ENCODE assay signal across 15 cellular contexts in the genomic region with DNA sequence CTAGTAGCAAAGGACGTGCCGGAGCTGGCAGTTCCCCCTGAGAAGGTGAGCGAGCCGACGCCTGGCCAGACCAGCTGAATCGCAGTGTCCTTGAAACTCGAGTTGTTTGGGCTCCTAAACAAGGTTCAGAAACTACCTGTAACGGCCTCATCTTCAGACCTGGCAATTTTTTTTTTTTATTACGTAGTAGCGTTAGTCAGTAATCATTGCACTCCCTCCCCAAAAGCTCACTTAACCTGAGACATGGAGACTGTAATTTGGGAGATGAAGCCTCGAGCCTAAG. TPM values are rescaled to one million over a fixed set of nuclear protein-coding genes. Genes with fewer than 3 reads are reported as not detected.
A peak's percentile ranks its signal among the peaks of the same experiment; 100 is the strongest.
DNase-seq lines count a peak whose midpoint lies in the region; ATAC-seq and TF ChIP-seq lines count a peak whose summit lies in the region.
"Had no signal": no experiment of that assay in that cellular context is flagged by ENCODE, and none has a peak within 500 bp of the region (broad histone marks: within the 10 kb centered on the region; RNA-seq: fewer than 3 reads in every experiment).

No MANE protein-coding gene starts in this region.

- H3K27me3 ChIP-seq in PC-9 (ENCODE audit: insufficient read depth, low read depth): peaks cover 7% of the 10 kb centered on the region; the same call in 1 of the 2 replicates
- H3K27me3 ChIP-seq: BLaER1 had no signal

- H3K4me2 ChIP-seq in PC-9: no peak overlapping the region
- H3K4me2 ChIP-seq: BLaER1 had no signal

- no peaks in the 10 kb centered on the region for H3K9me2 ChIP-seq in PC-9 (ENCODE audit: insufficient read depth)

- H3K4me1 ChIP-seq in PC-9 (replicated peaks; ENCODE audit: insufficient read depth): no peaks in the 10 kb centered on the region
- H3K4me1 ChIP-seq: BLaER1 had no signal

- H3K4me3 ChIP-seq in iPS-11a (ENCODE audit: low read depth, low read length): peak overlapping the region; percentile 9
- H3K4me3 ChIP-seq in PC-9: no peak overlapping the region
- H3K4me3 ChIP-seq: BLaER1 had no signal

- H3K4me1 Mint-ChIP-seq in activated CD8-positive, alpha-beta T cell treated with anti-CD3 and anti-CD28 coated beads, Interleukin-2, amount 10 ng/mL, durations not matched to agents 7 days and 5 days (ENCODE audit: low read depth): peaks cover 14% of the 10 kb centered on the region
- peaks cover 11% of the 10 kb centered on the region for H3K4me1 Mint-ChIP-seq in activated CD8-positive, alpha-beta T cell treated with anti-CD3 and anti-CD28 coated beads for 36 hours (ENCODE audit: low read depth)
- peaks cover 33% of the 10 kb centered on the region for H3K4me1 Mint-ChIP-seq in stimulated activated naive CD8-positive, alpha-beta T cell treated with anti-CD3 and anti-CD28 coated beads, Interleukin-15, amount 100 ng/mL, for 72 hours

- H2AFZ ChIP-seq in PC-9: no peak overlapping the region

- no peaks in the 10 kb centered on the region for H3K9me3 Mint-ChIP-seq in activated CD8-positive, alpha-beta T cell treated with anti-CD3 and anti-CD28 coated beads, Interleukin-2, amount 10 ng/mL, durations not matched to agents 7 days and 5 days (ENCODE audit: insufficient read depth)
- peaks cover 2% of the 10 kb centered on the region for H3K9me3 Mint-ChIP-seq in activated CD8-positive, alpha-beta T cell treated with anti-CD3 and anti-CD28 coated beads for 36 hours
- no peaks in the 10 kb centered on the region for H3K9me3 Mint-ChIP-seq in stimulated activated naive CD8-positive, alpha-beta T cell treated with anti-CD3 and anti-CD28 coated beads, Interleukin-15, amount 100 ng/mL, for 72 hours

- H3K79me2 ChIP-seq in PC-9 (ENCODE audit: low read depth): no peaks in the 10 kb centered on the region

- no peak for TF ChIP-seq CTCF in activated CD8-positive, alpha-beta T cell treated with anti-CD3 and anti-CD28 coated beads for 36 hours (IDR thresholded peaks at IDR 0.05)
- TF ChIP-seq CTCF in PC-9 (conservative IDR thresholded peaks at IDR 0.05): no peak

- no peaks in the 10 kb centered on the region for H3K36me3 ChIP-seq in PC-9 (ENCODE audit: low read depth)
- H3K36me3 ChIP-seq: BLaER1 had no signal

- intact Hi-C loops in activated CD8-positive, alpha-beta T cell treated with anti-CD3 and anti-CD28 coated beads for 36 hours (cut with micrococcal nuclease): no loop called here
- intact Hi-C loops in PC-9 (cut with micrococcal nuclease; ENCODE audit: unreplicated experiment): no loop called here

- POLR2A ChIA-PET in activated CD8-positive, alpha-beta T cell treated with anti-CD3 and anti-CD28 coated beads, Interleukin-2, amount 10 ng/mL, durations not matched to agents 7 days and 5 days (lab: Charles Lee): no interaction called here
- POLR2A ChIA-PET in activated CD8-positive, alpha-beta T cell treated with anti-CD3 and anti-CD28 coated beads for 36 hours (lab: Charles Lee): no interaction called here
- POLR2A ChIA-PET in PC-9 (lab: Charles Lee; ENCODE audit: unreplicated experiment): no interaction called here

- DNase-seq in activated CD8-positive, alpha-beta T cell treated with anti-CD3 and anti-CD28 coated beads, Interleukin-2, amount 10 ng/mL, durations not matched to agents 7 days and 5 days: no peak
- DNase-seq in activated CD8-positive, alpha-beta T cell treated with anti-CD3 and anti-CD28 coated beads for 36 hours: no peak
- DNase-seq in RPMI8226 (peak; percentile 11), COLO668 (lab: John Stamatoyannopoulos, UW; ENCODE audit: unreplicated experiment) (no peak), PC-9 (no peak), NOMO-1 treated with dmso at 0.1 percent for 144 hours (lab: John Stamatoyannopoulos, UW; ENCODE audit: unreplicated experiment) (no peak)
- DNase-seq in stimulated activated naive CD8-positive, alpha-beta T cell treated with anti-CD3 and anti-CD28 coated beads, Interleukin-15, amount 100 ng/mL, for 72 hours: no peak
- DNase-seq: activated T-cell treated with anti-CD3 and anti-CD28 coated beads, Interleukin-2, amount 50 U/mL, for 24 hours; occipital lobe; T1000 had no signal

- no peaks in the 10 kb centered on the region for H4K20me1 ChIP-seq in PC-9 (ENCODE audit: insufficient read depth)
- H4K20me1 ChIP-seq: BLaER1 had no signal

- H3K36me3 Mint-ChIP-seq in activated CD8-positive, alpha-beta T cell treated with anti-CD3 and anti-CD28 coated beads, Interleukin-2, amount 10 ng/mL, durations not matched to agents 7 days and 5 days (ENCODE audit: low read depth): peaks cover 26% of the 10 kb centered on the region
- no peaks in the 10 kb centered on the region for H3K36me3 Mint-ChIP-seq in activated CD8-positive, alpha-beta T cell treated with anti-CD3 and anti-CD28 coated beads for 36 hours (ENCODE audit: low read depth)

- H3K4me3 Mint-ChIP-seq in activated CD8-positive, alpha-beta T cell treated with anti-CD3 and anti-CD28 coated beads, Interleukin-2, amount 10 ng/mL, durations not matched to agents 7 days and 5 days: peak overlapping the region; percentile 78
- H3K4me3 Mint-ChIP-seq in activated CD8-positive, alpha-beta T cell treated with anti-CD3 and anti-CD28 coated beads for 36 hours: no peak overlapping the region
- peak overlapping the region; percentile 79 to 92 for H3K4me3 Mint-ChIP-seq in stimulated activated naive CD8-positive, alpha-beta T cell treated with anti-CD3 and anti-CD28 coated beads, Interleukin-15, amount 100 ng/mL, for 72 hours

- H3K27me3 Mint-ChIP-seq in activated CD8-positive, alpha-beta T cell treated with anti-CD3 and anti-CD28 coated beads, Interleukin-2, amount 10 ng/mL, durations not matched to agents 7 days and 5 days (ENCODE audit: low read depth): peaks cover 79% of the 10 kb centered on the region
- peaks cover 83% of the 10 kb centered on the region for H3K27me3 Mint-ChIP-seq in activated CD8-positive, alpha-beta T cell treated with anti-CD3 and anti-CD28 coated beads for 36 hours
- peaks cover 86% of the 10 kb centered on the region for H3K27me3 Mint-ChIP-seq in stimulated activated naive CD8-positive, alpha-beta T cell treated with anti-CD3 and anti-CD28 coated beads, Interleukin-15, amount 100 ng/mL, for 72 hours

- BruUV-seq in PC-9 (replicated peaks; lab: Mats Ljungman, UMichigan): no TSS peak

- CTCF ChIA-PET in activated CD8-positive, alpha-beta T cell treated with anti-CD3 and anti-CD28 coated beads, Interleukin-2, amount 10 ng/mL, durations not matched to agents 7 days and 5 days (lab: Charles Lee): no interaction called here
- CTCF ChIA-PET in activated CD8-positive, alpha-beta T cell treated with anti-CD3 and anti-CD28 coated beads for 36 hours (lab: Charles Lee): no interaction called here
- CTCF ChIA-PET in PC-9 (lab: Charles Lee): no interaction called here

- no peak for ATAC-seq in activated CD8-positive, alpha-beta T cell treated with anti-CD3 and anti-CD28 coated beads, Interleukin-2, amount 10 ng/mL, durations not matched to agents 7 days and 5 days
- no peak for ATAC-seq in activated CD8-positive, alpha-beta T cell treated with anti-CD3 and anti-CD28 coated beads for 36 hours
- peak; percentile 16 for ATAC-seq in stimulated activated naive CD8-positive, alpha-beta T cell treated with anti-CD3 and anti-CD28 coated beads, Interleukin-15, amount 100 ng/mL, for 72 hours

- no peaks in the 10 kb centered on the region for H3K9me3 ChIP-seq in PC-9 (ENCODE audit: insufficient read depth, low read depth)

- H3K27ac Mint-ChIP-seq in activated CD8-positive, alpha-beta T cell treated with anti-CD3 and anti-CD28 coated beads, Interleukin-2, amount 10 ng/mL, durations not matched to agents 7 days and 5 days: no peak overlapping the region
- H3K27ac Mint-ChIP-seq in activated CD8-positive, alpha-beta T cell treated with anti-CD3 and anti-CD28 coated beads for 36 hours: no peak overlapping the region
- no peak overlapping the region for H3K27ac Mint-ChIP-seq in stimulated activated naive CD8-positive, alpha-beta T cell treated with anti-CD3 and anti-CD28 coated beads, Interleukin-15, amount 100 ng/mL, for 72 hours

- H3K27ac ChIP-seq in PC-9: no peak overlapping the region
- H3K27ac ChIP-seq: BLaER1, epithelial cell of prostate had no signal

- H3F3A ChIP-seq in PC-9 (ENCODE audit: insufficient read depth, low read depth): no peaks in the 10 kb centered on the region

RNA-seq across cellular contexts. Expression of a gene that starts 0.4 kb away (rescaled TPM):
- total RNA-seq in activated CD8-positive, alpha-beta T cell treated with anti-CD3 and anti-CD28 coated beads, Interleukin-2, amount 10 ng/mL, durations not matched to agents 7 days and 5 days: not detected
- total RNA-seq in activated CD8-positive, alpha-beta T cell treated with anti-CD3 and anti-CD28 coated beads for 36 hours: not detected
- not detected in 2 replicates for total RNA-seq in PC-9 (2021)
- total RNA-seq: bronchial epithelial cell, MCF 10A, occipital lobe had no signal
